ENCODE assay signal across 8 cellular contexts in genomic region chr2:64586883-64587481, GRCh38.
DNase-seq lines count a peak whose midpoint lies in the region; ATAC-seq and TF ChIP-seq lines count a peak whose summit lies in the region.

No MANE protein-coding gene starts in this region.

- H3K27me3 ChIP-seq in AG04450 (ENCODE audit: control insufficient read depth, insufficient read depth, low read length) (no peaks in the 10 kb centered on the region), brain microvascular endothelial cell (replicated peaks) (no peaks in the 10 kb centered on the region), testis (no peaks in the 10 kb centered on the region)

- TF ChIP-seq CTCF in AG04450 (IDR thresholded peaks at IDR 0.05; ENCODE audit: low read depth, low read length) (peak; percentile 70), GM12872 (IDR thresholded peaks at IDR 0.05; ENCODE audit: insufficient read depth, low read depth, low read length) (peak; percentile 58; the same call in 2 of the 3 replicates), brain microvascular endothelial cell (IDR thresholded peaks at IDR 0.05; ENCODE audit: low read depth, low read length, missing control alignments) (peak; percentile 57), testis (IDR thresholded peaks at IDR 0.05) (peak; percentile 24 to 50 (median 45))

- H3K36me3 ChIP-seq in brain microvascular endothelial cell (replicated peaks) (no peaks in the 10 kb centered on the region), testis (ENCODE audit: low read depth, missing control alignments) (no peaks in the 10 kb centered on the region)

- ATAC-seq in HG03378 (IDR thresholded peaks at IDR 0.05; ENCODE audit: unreplicated experiment) (no peak), HG03135 (IDR thresholded peaks at IDR 0.05; ENCODE audit: unreplicated experiment) (no peak)

- DNase-seq in AG04450 (ENCODE audit: low read depth, low spot score) (peak; percentile 11), NCI-H460 (ENCODE audit: extremely low read depth, low read depth) (peak; percentile 60), brain microvascular endothelial cell (peak; percentile 29), iris pigment epithelial cell (ENCODE audit: low read depth) (peak; percentile 67), testis (no peak)

- CTCF ChIA-PET in AG04450 (lab: Charles Lee): interaction anchor here (0.5 to 4.5 kb wide), 51 partner anchors 8 to 987 kb away, joined by 3 to 45 read pairs (median 4); no protein-coding TSS in a partner anchor

- POLR2A ChIA-PET in AG04450 (lab: Yijun Ruan, JAX): no interaction called here

- intact Hi-C loops in testis (cut with DNase I; ENCODE audit: low total_unique reads): no loop called here

- H3K4me1 ChIP-seq in testis: no peaks in the 10 kb centered on the region

- 56 to 60% methylated on average over 6 of the region's 6 CpGs for whole genome bisulfite sequencing in testis, 2 donors

- H3K9me3 ChIP-seq in AG04450 (ENCODE audit: control insufficient read depth, insufficient read depth, low read length) (no peaks in the 10 kb centered on the region), testis (no peaks in the 10 kb centered on the region)

- no peak for TF ChIP-seq POLR2A in testis (IDR thresholded peaks at IDR 0.05)

- in situ Hi-C loops in brain microvascular endothelial cell (cut with HindIII; ENCODE audit: low pct_ligation_motif_present, low sequenced_read_pairs): no loop called here

- H3K27ac ChIP-seq in AG04450 (ENCODE audit: low read depth, low read length) (no peak overlapping the region), brain microvascular endothelial cell (no peak overlapping the region), testis (no peak overlapping the region)

- H3K4me3 ChIP-seq in AG04450 (ENCODE audit: low read depth, low read length): no peak overlapping the region
- no peak overlapping the region for H3K4me3 ChIP-seq in brain microvascular endothelial cell (ENCODE audit: low read depth, low read length)
- H3K4me3 ChIP-seq in testis: no peak overlapping the region
